ENCODE assay signal across 8 cellular contexts in the genomic region with DNA sequence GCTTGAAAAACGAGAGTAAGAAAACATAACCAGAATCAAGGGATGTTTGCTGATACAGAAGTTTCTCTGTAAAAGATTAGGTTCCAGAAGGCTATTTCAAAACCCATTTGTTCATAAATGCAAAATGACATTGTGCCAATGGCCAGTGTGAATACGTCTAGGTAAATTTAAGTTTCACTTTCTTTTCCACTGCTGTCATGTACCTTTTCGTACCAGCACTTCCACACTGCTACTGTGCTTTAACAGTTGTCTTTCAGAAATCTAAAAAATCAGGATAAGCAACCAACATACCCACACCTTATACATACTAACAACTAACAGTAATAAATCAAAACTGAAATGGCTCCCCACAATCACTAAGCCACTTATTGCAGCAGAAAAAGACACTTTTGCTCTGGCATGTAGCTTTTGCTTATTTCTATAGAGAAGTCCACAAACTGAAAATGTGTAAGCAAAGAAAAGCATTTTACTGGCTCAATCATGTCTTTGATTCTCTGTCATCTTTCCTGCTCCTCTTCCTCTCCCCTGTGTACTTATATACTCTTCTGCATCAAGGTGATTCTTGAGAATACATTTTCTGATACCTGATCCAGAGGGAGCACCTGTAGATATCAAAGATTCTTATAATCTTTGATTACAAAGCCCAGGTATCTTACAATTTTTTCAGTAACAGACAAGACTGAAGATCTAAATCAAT. TPM values are rescaled to one million over a fixed set of nuclear protein-coding genes. Genes with fewer than 3 reads are reported as not detected.
DNase-seq lines count a peak whose midpoint lies in the region; ATAC-seq, FAIRE-seq and TF ChIP-seq lines count a peak whose summit lies in the region.

No MANE protein-coding gene starts in this region.

- DNase-seq in activated T-cell treated with anti-CD3 and anti-CD28 coated beads, Interleukin-2, amount 50 U/mL, for 72 hours: no peak
- no peak for DNase-seq in activated T-cell treated with anti-CD3 and anti-CD28 coated beads, Interleukin-2, amount 50 U/mL, for 1 hour
- DNase-seq in bronchial epithelial cell (ENCODE audit: low read depth) (peak; percentile 25), GM13977 (ENCODE audit: low spot score) (no peak), GM13976 (ENCODE audit: low spot score) (no peak), posterior cingulate gyrus (no peak)

- no peak overlapping the region for H3K4me3 ChIP-seq in bronchial epithelial cell (ENCODE audit: low read depth, low read length)
- H3K4me3 ChIP-seq in muscle layer of duodenum (ENCODE audit: low read depth in 1 of 2, low read length in 2 of 2): peak overlapping the region; percentile 43

- H3K4me3 Mint-ChIP-seq in activated T-cell treated with anti-CD3 and anti-CD28 coated beads, Interleukin-2, amount 50 U/mL, for 72 hours: peak overlapping the region; percentile 90 to 95

- intact Hi-C loops in posterior cingulate gyrus (cut with DNase I): loop anchor here (5.0 kb wide), 1 partner anchor 77 kb away; a partner anchor contains a TSS

- no peak for TF ChIP-seq CTCF in bronchial epithelial cell (IDR thresholded peaks at IDR 0.05; ENCODE audit: insufficient read depth, low read length, severe bottlenecking)
- TF ChIP-seq CTCF in GM13977 (IDR thresholded peaks at IDR 0.05; ENCODE audit: extremely low read depth, insufficient read depth, missing control alignments): no peak
- TF ChIP-seq CTCF in GM13976 (IDR thresholded peaks at IDR 0.05; ENCODE audit: borderline replicate concordance, control extremely low read depth, extremely low read depth, insufficient read depth, missing control alignments): no peak

- H3K27me3 Mint-ChIP-seq in activated T-cell treated with anti-CD3 and anti-CD28 coated beads, Interleukin-2, amount 50 U/mL, for 72 hours (ENCODE audit: low read depth): no peaks in the 10 kb centered on the region

- H3K4me1 ChIP-seq in muscle layer of duodenum (ENCODE audit: control insufficient read depth in 1 of 2, insufficient read depth in 2 of 2, low read length in 2 of 2): peaks cover 26 to 29% of the 10 kb centered on the region in 2 donors

- H3K27ac Mint-ChIP-seq in activated T-cell treated with anti-CD3 and anti-CD28 coated beads, Interleukin-2, amount 50 U/mL, for 72 hours: peak overlapping the region; percentile 99

- peak overlapping the region; percentile 92 for H3K27ac ChIP-seq in muscle layer of duodenum (ENCODE audit: low read length)

- no peaks in the 10 kb centered on the region for H3K27me3 ChIP-seq in bronchial epithelial cell (ENCODE audit: control insufficient read depth, insufficient read depth, low read length)
- H3K27me3 ChIP-seq in muscle layer of duodenum (ENCODE audit: low read depth, low read length): no peaks in the 10 kb centered on the region

- H3K36me3 Mint-ChIP-seq in activated T-cell treated with anti-CD3 and anti-CD28 coated beads, Interleukin-2, amount 50 U/mL, for 72 hours (ENCODE audit: insufficient read depth in 2 of 2): peaks cover 7 to 18% of the 10 kb centered on the region in 2 donors

- ATAC-seq in activated T-cell treated with anti-CD3 and anti-CD28 coated beads, Interleukin-2, amount 50 U/mL, for 72 hours (replicated peaks in 1 of 2): peak; percentile 33 to 48
- ATAC-seq in HG03378 (IDR thresholded peaks at IDR 0.05; ENCODE audit: unreplicated experiment): peak; percentile 41

- H3K9me3 ChIP-seq in muscle layer of duodenum (ENCODE audit: control insufficient read depth in 1 of 2, low read length in 2 of 2): no peaks in the 10 kb centered on the region

- in situ Hi-C loops in GM13977 (cut with MboI; ENCODE audit: low pct_unique_long_range_greater_than_20kb, low sequenced_read_pairs, unreplicated experiment): no loop called here
- in situ Hi-C loops in GM13976 (cut with MboI; ENCODE audit: low sequenced_read_pairs, unreplicated experiment): loop anchor here (5.0 kb wide), 1 partner anchor 32 kb away; a partner anchor contains a TSS

- no peak for FAIRE-seq in bronchial epithelial cell (lab: Jason Lieb, UNC)

- H3K36me3 ChIP-seq in bronchial epithelial cell (ENCODE audit: control insufficient read depth, insufficient read depth, low read length) (peaks cover 2% of the 10 kb centered on the region), muscle layer of duodenum (ENCODE audit: control insufficient read depth in 1 of 2, insufficient read depth in 2 of 2, low read length in 2 of 2) (no peaks in the 10 kb centered on the region)

- no peaks in the 10 kb centered on the region for H3K9me3 Mint-ChIP-seq in activated T-cell treated with anti-CD3 and anti-CD28 coated beads, Interleukin-2, amount 50 U/mL, for 72 hours

- peaks cover 51% of the 10 kb centered on the region for H3K4me1 Mint-ChIP-seq in activated T-cell treated with anti-CD3 and anti-CD28 coated beads, Interleukin-2, amount 50 U/mL, for 72 hours (ENCODE audit: low read depth)

RNA-seq across cellular contexts. Expression of a gene that starts 34.3 kb away (rescaled TPM):
- 100 to 1,000 TPM; 106 to 117 TPM for total RNA-seq in activated T-cell treated with anti-CD3 and anti-CD28 coated beads, Interleukin-2, amount 50 U/mL, for 72 hours
- total RNA-seq in bronchial epithelial cell: 57.7 and 71.3 TPM in 2 replicates
